Comparison of ENCODE assay signal across 2 cellular contexts in genomic region chr2:65382776-65383357, GRCh38.
A peak's percentile ranks its signal among the peaks of the same experiment; 100 is the strongest.
TF ChIP-seq lines count a peak whose summit lies in the region.

No MANE protein-coding gene starts in this region.

TF ChIP-seq in K562, 482 proteins besides CTCF, POLR2A, EP300 and RAD21 (continued from another document and continues in another):
- peak in 1 of 2 experiments; percentile 83; a peak in 2 of 4 replicates for TF ChIP-seq UBTF (IDR thresholded peaks at IDR 0.05; ENCODE audit: borderline replicate concordance in 1 of 2, low read depth in 2 of 2, low read length in 2 of 2)
- TF ChIP-seq HDAC1 (IDR thresholded peaks at IDR 0.05): peak in 1 of 2 experiments; percentile 71; a peak in 1 of 4 replicates
- no peak for TF ChIP-seq RBM22 (IDR thresholded peaks at IDR 0.05; ENCODE audit: low read depth, low read length, poor library complexity, severe bottlenecking)
- peak; percentile 23; the same call in 1 of the 2 replicates for TF ChIP-seq NBN (IDR thresholded peaks at IDR 0.05; ENCODE audit: low read depth)
- TF ChIP-seq ATF4 (CRISPR knock-in tag; IDR thresholded peaks at IDR 0.05): no peak
- no peak for TF ChIP-seq ZNF324 (CRISPR knock-in tag; IDR thresholded peaks at IDR 0.05)
- TF ChIP-seq SMARCE1 (IDR thresholded peaks at IDR 0.05): peak; percentile 78
- peak; percentile 69 for TF ChIP-seq BHLHE40 (IDR thresholded peaks at IDR 0.05; ENCODE audit: low read length)
- peak; percentile 72 for TF ChIP-seq CREM (IDR thresholded peaks at IDR 0.05; ENCODE audit: low read depth)
- no peak for TF ChIP-seq HBP1 (CRISPR knock-in tag; IDR thresholded peaks at IDR 0.05)
- TF ChIP-seq POLR2G (IDR thresholded peaks at IDR 0.05; ENCODE audit: low read depth, low read length): no peak
- 0 out of 4 replicates have a peak, but pooled peaks of 1 of the 2 experiments have one; percentile 13 for TF ChIP-seq BCLAF1 (IDR thresholded peaks at IDR 0.05; ENCODE audit: borderline replicate concordance in 1 of 2, control insufficient read depth in 1 of 2, low read depth in 2 of 2, low read length in 1 of 2)
- TF ChIP-seq PCBP1 (IDR thresholded peaks at IDR 0.05; ENCODE audit: low read depth, low read length, poor library complexity, severe bottlenecking): no peak
- TF ChIP-seq NEUROD1 (IDR thresholded peaks at IDR 0.05; ENCODE audit: borderline replicate concordance, low read depth, low read length, partially characterized antibody): peak; percentile 82
- peak; percentile 83 for TF ChIP-seq ETV1 (tag; conservative IDR thresholded peaks at IDR 0.05; ENCODE audit: low read depth)
- no peak for TF ChIP-seq NELFE (IDR thresholded peaks at IDR 0.05; ENCODE audit: insufficient read depth, insufficient read length)
- TF ChIP-seq PURB (CRISPR knock-in tag; IDR thresholded peaks at IDR 0.05; ENCODE audit: low read depth): no peak
- TF ChIP-seq LARP7 (IDR thresholded peaks at IDR 0.05): no peak
- TF ChIP-seq BDP1 (IDR thresholded peaks at IDR 0.05; ENCODE audit: insufficient read depth, insufficient read length): no peak
- no peak for TF ChIP-seq ZNF449 (CRISPR knock-in tag; IDR thresholded peaks at IDR 0.05)
- TF ChIP-seq CTBP1 (IDR thresholded peaks at IDR 0.05; ENCODE audit: borderline replicate concordance): peak; percentile 91; the same call in 1 of the 2 replicates
- peak; percentile 60; the same call in 1 of the 2 replicates for TF ChIP-seq SOX6 (IDR thresholded peaks at IDR 0.05)

TF ChIP-seq in HepG2, 621 proteins besides CTCF, POLR2A, EP300 and RAD21 (continued from another document and continues in another):
- TF ChIP-seq ZNF574 (CRISPR knock-in tag; IDR thresholded peaks at IDR 0.05): peak; percentile 66
- TF ChIP-seq ZNF512 (CRISPR knock-in tag; IDR thresholded peaks at IDR 0.05): peak; percentile 36; the same call in 1 of the 2 replicates
- TF ChIP-seq ZNF687 (CRISPR knock-in tag; IDR thresholded peaks at IDR 0.05): peak; percentile 98
- no peak for TF ChIP-seq ZBTB40 (IDR thresholded peaks at IDR 0.05)
- TF ChIP-seq ZBTB40 (CRISPR knock-in tag; IDR thresholded peaks at IDR 0.05): 0 out of 2 replicates have a peak, but pooled peaks have one; percentile 51
- no peak for TF ChIP-seq ZNF367 (CRISPR knock-in tag; IDR thresholded peaks at IDR 0.05; ENCODE audit: borderline replicate concordance)
- 0 out of 2 replicates have a peak, but pooled peaks have one; percentile 52 for TF ChIP-seq CCDC6 (CRISPR knock-in tag; IDR thresholded peaks at IDR 0.05)
- peak; percentile 58; the same call in 1 of the 2 replicates for TF ChIP-seq SMC3 (IDR thresholded peaks at IDR 0.05; ENCODE audit: low read length)
- no peak for TF ChIP-seq ZMAT5 (CRISPR knock-in tag; IDR thresholded peaks at IDR 0.05; ENCODE audit: borderline replicate concordance, low read depth)
- TF ChIP-seq ZEB1 (IDR thresholded peaks at IDR 0.05; ENCODE audit: insufficient replicate concordance, low read depth): peak; percentile 44
- no peak for TF ChIP-seq HCFC1 (IDR thresholded peaks at IDR 0.05; ENCODE audit: low read depth, low read length)
- no peak for TF ChIP-seq NPAS2 (CRISPR knock-in tag; IDR thresholded peaks at IDR 0.05; ENCODE audit: borderline replicate concordance)
- TF ChIP-seq UBTF (CRISPR knock-in tag; IDR thresholded peaks at IDR 0.05): peak; percentile 65
- peak; percentile 82; the same call in 1 of the 2 replicates for TF ChIP-seq CBX5 (CRISPR knock-in tag; IDR thresholded peaks at IDR 0.05; ENCODE audit: borderline replicate concordance)
- peak; percentile 65 for TF ChIP-seq MIER2 (CRISPR knock-in tag; IDR thresholded peaks at IDR 0.05)
- peak; percentile 82; the same call in 1 of the 2 replicates for TF ChIP-seq ZNF501 (CRISPR knock-in tag; IDR thresholded peaks at IDR 0.05)
- TF ChIP-seq KDM2A (CRISPR knock-in tag; IDR thresholded peaks at IDR 0.05; ENCODE audit: borderline replicate concordance, low read depth): peak; percentile 86
- TF ChIP-seq ZNF580 (CRISPR knock-in tag; IDR thresholded peaks at IDR 0.05; ENCODE audit: borderline replicate concordance, low read depth): peak; percentile 44; the same call in 1 of the 2 replicates
- TF ChIP-seq MED1 (CRISPR knock-in tag; IDR thresholded peaks at IDR 0.05): peak; percentile 95
- TF ChIP-seq RCOR2 (CRISPR knock-in tag; IDR thresholded peaks at IDR 0.05): peak; percentile 48; the same call in 1 of the 2 replicates
